17 cellular contexts compared by ENCODE assay signal in genomic region chr11:108836541-108836940, GRCh38.
DNase-seq lines count a peak whose midpoint lies in the region; ATAC-seq lines count a peak whose summit lies in the region.
"Had no signal": no experiment of that assay in that cellular context is flagged by ENCODE, and none has a peak within 500 bp of the region (broad histone marks: within the 10 kb centered on the region; RNA-seq: fewer than 3 reads in every experiment).

No MANE protein-coding gene starts in this region.

- no peak overlapping the region for H3K4me3 ChIP-seq in MG63
- H3K4me3 ChIP-seq: A549; BLaER1 treated with 17β-estradiol and CSF1 and Interleukin-3, amounts not matched to agents 10 nM and 100 nM had no signal

- no peaks in the 10 kb centered on the region for H3K36me3 ChIP-seq in MG63

- H3K9me3 ChIP-seq in MG63, result no peaks in the 10 kb centered on the region
- H3K9me3 ChIP-seq: A549; BLaER1 treated with 17β-estradiol and CSF1 and Interleukin-3, amounts not matched to agents 10 nM and 100 nM; Caco-2 had no signal

- H3K27me3 ChIP-seq in MG63, result no peaks in the 10 kb centered on the region
- H3K27me3 ChIP-seq: BLaER1 treated with 17β-estradiol and CSF1 and Interleukin-3, amounts not matched to agents 10 nM and 100 nM had no signal

- ATAC-seq in GM21360 (IDR thresholded peaks at IDR 0.05; ENCODE audit: unreplicated experiment), result no peak
- ATAC-seq: A549; CD8-positive, alpha-beta T cell had no signal

- DNase-seq in LHCN-M2 (ENCODE audit: low read depth) (peak; percentile 4), MG63 (peak; percentile 57), iris pigment epithelial cell (ENCODE audit: low read depth) (peak; percentile 56), DMS153 treated with DMSO at 0.1 percent for 48 hours (lab: John Stamatoyannopoulos, UW; ENCODE audit: unreplicated experiment) (no peak)
- no peak for DNase-seq in activated CD4-positive, CD25-positive, alpha-beta regulatory T cell (lab: John Stamatoyannopoulos, UW)
- DNase-seq: AML-193; Caco-2; Calu3; CD4-positive, alpha-beta T cell; CD8-positive, alpha-beta T cell; DMS 273 treated with DMSO at 0.1 percent for 48 hours; DMS153; DMS79 treated with DMSO at 0.1 percent for 48 hours; GF-D8 had no signal

Comparison
In these comparisons a context has a peak if more than half of its experiments do, and no peak if none do; other contexts are left out.
1. DNase-seq: peak in LHCN-M2 (single experiment), MG63 (single experiment) and iris pigment epithelial cell (single experiment); none in activated CD4-positive, CD25-positive, alpha-beta regulatory T cell (0 of 4) and DMS153 treated with DMSO at 0.1 percent for 48 hours (single experiment).